Comparison of ENCODE assay signal across 16 cellular contexts in genomic region chr7:503046-503574, GRCh38. TPM values are rescaled to one million over a fixed set of nuclear protein-coding genes. Genes with fewer than 3 reads are reported as not detected.
A peak's percentile ranks its signal among the peaks of the same experiment; 100 is the strongest.
DNase-seq lines count a peak whose midpoint lies in the region; ATAC-seq, FAIRE-seq and TF ChIP-seq lines count a peak whose summit lies in the region.
"Had no signal": no experiment of that assay in that cellular context is flagged by ENCODE, and none has a peak within 500 bp of the region (broad histone marks: within the 10 kb centered on the region; RNA-seq: fewer than 3 reads in every experiment).

No MANE protein-coding gene starts in this region.

- TF ChIP-seq EP300 in HepG2 (IDR thresholded peaks at IDR 0.05; ENCODE audit: low read depth in 2 of 2, low read length in 2 of 2) (no peak), HepG2 (CRISPR knock-in tag; IDR thresholded peaks at IDR 0.05; ENCODE audit: borderline replicate concordance) (no peak)

- no peak overlapping the region for H4K8ac ChIP-seq in IMR-90 (ENCODE audit: low read depth in 2 of 2, low read length in 2 of 2)

- TF ChIP-seq POLR2A in IMR-90 (IDR thresholded peaks at IDR 0.05; ENCODE audit: low read depth, low read length) (no peak), HepG2 (IDR thresholded peaks at IDR 0.05; ENCODE audit: insufficient read depth in 1 of 2, low read depth in 2 of 2, low read length in 2 of 2) (no peak), spleen (IDR thresholded peaks at IDR 0.05) (no peak)

- TF ChIP-seq RAD21 in IMR-90 (IDR thresholded peaks at IDR 0.05; ENCODE audit: low read length): no peak
- no peak for TF ChIP-seq RAD21 in HepG2 (CRISPR knock-in tag; IDR thresholded peaks at IDR 0.05)

- H3K79me2 ChIP-seq in HepG2 (ENCODE audit: insufficient read depth, low read length): no peaks in the 10 kb centered on the region

- H3K4me3 ChIP-seq in IMR-90 (ENCODE audit: insufficient read depth, low read depth, low read length) (no peak overlapping the region), coronary artery (no peak overlapping the region), HepG2 (replicated peaks in 1 of 3; ENCODE audit: insufficient read depth in 1 of 3, low read depth in 2 of 3, low read length in 3 of 3) (peak overlapping the region in 1 of 3 experiments; percentile 54; a peak in 2 of 6 replicates), spleen (no peak overlapping the region)

- H3K27ac ChIP-seq in IMR-90 (ENCODE audit: insufficient read depth, low read length) (no peak overlapping the region), coronary artery (peak overlapping the region; percentile 75 to 86), HepG2 (ENCODE audit: extremely low read length, insufficient read depth, low read length) (no peak overlapping the region), spleen (no peak overlapping the region)
- H3K27ac ChIP-seq: HL-60 had no signal

- H2BK5ac ChIP-seq in IMR-90 (ENCODE audit: low read depth, low read length, poor library complexity, severe bottlenecking): no peak overlapping the region

- H3K27me3 ChIP-seq in IMR-90 (ENCODE audit: control insufficient read depth, insufficient read depth, low read length): no peaks in the 10 kb centered on the region
- H3K27me3 ChIP-seq in HepG2 (ENCODE audit: control insufficient read depth in 1 of 2, insufficient read depth in 2 of 2, low read length in 2 of 2): no peaks in the 10 kb centered on the region
- no peaks in the 10 kb centered on the region for H3K27me3 ChIP-seq in spleen (replicated peaks in 1 of 7)

- H2BK15ac ChIP-seq in IMR-90 (ENCODE audit: low read depth, low read length): no peak overlapping the region

- H3K14ac ChIP-seq in IMR-90 (replicated peaks; ENCODE audit: low read depth, low read length): no peak overlapping the region

- H3K4me3 Mint-ChIP-seq in natural killer cell: no peak overlapping the region

- H3K4me1 ChIP-seq in IMR-90 (ENCODE audit: control insufficient read depth, insufficient read depth, low read length) (no peaks in the 10 kb centered on the region), HepG2 (ENCODE audit: insufficient read depth, low read length) (peaks cover 38% of the 10 kb centered on the region), spleen (no peaks in the 10 kb centered on the region)

- H2AK9ac ChIP-seq in IMR-90 (replicated peaks; ENCODE audit: low read depth, low read length, poor library complexity): peak overlapping the region; percentile 61

- no peak overlapping the region for H2BK120ac ChIP-seq in IMR-90 (ENCODE audit: low read depth, low read length)

- H3K4ac ChIP-seq in IMR-90 (ENCODE audit: low read depth, low read length): no peak overlapping the region

- H3K9ac ChIP-seq in IMR-90 (ENCODE audit: low read depth, low read length) (no peak overlapping the region), HepG2 (ENCODE audit: insufficient read depth, low read depth, low read length) (no peak overlapping the region)

- POLR2A ChIA-PET in IMR-90 (lab: Charles Lee; ENCODE audit: unreplicated experiment) (no interaction called here), HepG2 (lab: Yijun Ruan, JAX) (interaction anchor here (0.6 to 2.0 kb wide), 13 partner anchors 10 to 132 kb away, joined by 3 to 17 read pairs (median 5); partner anchors contain the start of gene PDGFA)

- H3K79me1 ChIP-seq in IMR-90 (ENCODE audit: low read depth in 1 of 2, low read length in 2 of 2): no peaks in the 10 kb centered on the region; a peak in 1 of 4 replicates

- H2AFZ ChIP-seq in IMR-90 (replicated peaks; ENCODE audit: low read length, poor library complexity) (no peak overlapping the region), HepG2 (ENCODE audit: low read length) (no peak overlapping the region)

- in situ Hi-C loops in IMR-90 (cut with MboI; ENCODE audit: low sequenced_read_pairs): no loop called here
- in situ Hi-C loops in HepG2 (cut with HindIII; ENCODE audit: extremely low pct_ligation_motif_present, low pct_unique_long_range_greater_than_20kb): no loop called here

- H2BK20ac ChIP-seq in IMR-90 (ENCODE audit: low read depth, low read length): no peak overlapping the region

- H2AK5ac ChIP-seq in IMR-90 (ENCODE audit: low read depth, low read length): no peak overlapping the region

- no TSS peak for BruUV-seq in IMR-90 (replicated peaks; lab: Mats Ljungman, UMichigan)
- BruUV-seq in HepG2 (replicated peaks; lab: Mats Ljungman, UMichigan): no TSS peak

- dilution Hi-C loops in IMR-90 (cut with HindIII; ENCODE audit: low sequenced_read_pairs, unreplicated experiment): no loop called here

- no peak overlapping the region for H3K23ac ChIP-seq in IMR-90 (ENCODE audit: low read depth, low read length)

- H4K91ac ChIP-seq in IMR-90 (ENCODE audit: insufficient read depth, low read depth, low read length): no peak overlapping the region

- CTCF ChIA-PET in IMR-90 (lab: Yijun Ruan, JAX): no interaction called here
- CTCF ChIA-PET in HepG2 (lab: Yijun Ruan, JAX; ENCODE audit: low intra/inter-chr PET ratio, low total read pairs): no interaction called here

- H3K4me2 ChIP-seq in IMR-90 (ENCODE audit: low read depth, low read length) (no peak overlapping the region), HepG2 (ENCODE audit: low read depth, low read length) (peak overlapping the region; percentile 70)

- H3K9me1 ChIP-seq in IMR-90 (ENCODE audit: insufficient read depth, low read length): no peaks in the 10 kb centered on the region

- no peak for ATAC-seq in IMR-90 (ENCODE audit: low read depth)
- peak; percentile 44 for ATAC-seq in HepG2
- no peak for ATAC-seq in natural killer cell

- H3K18ac ChIP-seq in IMR-90 (ENCODE audit: low read depth, low read length): no peak overlapping the region

- FAIRE-seq in HepG2 (lab: Jason Lieb, UNC): no peak

- H3K36me3 ChIP-seq in IMR-90 (ENCODE audit: control insufficient read depth, insufficient read depth, low read length) (peaks cover 6% of the 10 kb centered on the region), HepG2 (replicated peaks in 1 of 2; ENCODE audit: control insufficient read depth in 1 of 2, insufficient read depth in 2 of 2, low read length in 2 of 2) (no peaks in the 10 kb centered on the region), spleen (peaks cover 0 to 95% (median 11%) of the 10 kb centered on the region in 6 donors)

- no peaks in the 10 kb centered on the region for H3K9me3 Mint-ChIP-seq in natural killer cell

- H3K27ac Mint-ChIP-seq in natural killer cell: no peak overlapping the region

- 100% methylated on average over 2 of the region's 9 CpGs; no CpG with 5 or more reads in 1 of the 2 experiments for WGBS in IMR-90 (ENCODE audit: extremely low coverage in 2 of 2, insufficient read length in 1 of 2), 2 experiments
- WGBS in HepG2 (ENCODE audit: low lambda C conversion rate): 17% methylated on average over 5 of the region's 9 CpGs
- WGBS in spleen, 5 donors: 83 to 96% (median 89%) methylated on average over 5 to 9 of the region's 9 CpGs

- H3K27me3 Mint-ChIP-seq in natural killer cell (ENCODE audit: low read depth in 2 of 2): no peaks in the 10 kb centered on the region

- no peak for TF ChIP-seq CTCF in IMR-90 (conservative IDR thresholded peaks at IDR 0.05; ENCODE audit: low read depth, low read length)
- no peak for TF ChIP-seq CTCF in coronary artery (IDR thresholded peaks at IDR 0.05)
- TF ChIP-seq CTCF in HepG2 (CRISPR knock-in tag; IDR thresholded peaks at IDR 0.05): no peak
- no peak for TF ChIP-seq CTCF in spleen (IDR thresholded peaks at IDR 0.05 in 8 of 11, conservative IDR thresholded peaks at IDR 0.05 in 3 of 11)
- no peak for TF ChIP-seq CTCF in natural killer cell (IDR thresholded peaks at IDR 0.05)

- DNase-seq in IMR-90: no peak
- peak; percentile 69 for DNase-seq in coronary artery (ENCODE audit: low spot score)
- no peak for DNase-seq in HepG2 (ENCODE audit: low spot score)
- DNase-seq in spleen: peak; percentile 50
- DNase-seq in T-helper 9 cell: no peak
- no peak for DNase-seq in natural killer cell
- DNase-seq in COLO829 (ENCODE audit: low spot score): no peak
- DNase-seq in AML-193 (lab: John Stamatoyannopoulos, UW): no peak
- DNase-seq: activated CD8-positive, alpha-beta memory T cell treated with anti-CD3 and anti-CD28 coated beads, Interleukin-2, amount 50 U/mL, for 48 hours; activated naive CD4-positive, alpha-beta T cell treated with anti-CD3 and anti-CD28 coated beads, Interleukin-2, amount 50 U/mL, for 16 hours; DMS79 treated with DMSO at 0.1 percent for 48 hours; hippocampal formation; NCI-H1436 treated with DMSO at 0.1 percent for 48 hours; NCI-H510A treated with DMSO at 0.1 percent for 48 hours; SW 1271 had no signal

- peaks cover 0 to 4% of the 10 kb centered on the region in 2 donors for H3K4me1 Mint-ChIP-seq in natural killer cell

- no peak overlapping the region for H3K56ac ChIP-seq in IMR-90 (ENCODE audit: extremely low read depth, insufficient read depth, low read length)

- H4K5ac ChIP-seq in IMR-90 (ENCODE audit: low read depth, low read length): no peak overlapping the region

- intact Hi-C loops in IMR-90 (cut with micrococcal nuclease) (no loop called here), HepG2 (cut with micrococcal nuclease; ENCODE audit: unreplicated experiment) (loop anchor here (5.0 kb wide), 1 partner anchor 66 kb away; no protein-coding TSS in a partner anchor), spleen (cut with DNase I; ENCODE audit: low total_unique reads) (no loop called here), natural killer cell (cut with micrococcal nuclease) (no loop called here)

- no peaks in the 10 kb centered on the region; the same call in 1 of the 2 replicates for H3K9me3 ChIP-seq in IMR-90 (ENCODE audit: control insufficient read depth, insufficient read depth, low read length)
- no peaks in the 10 kb centered on the region for H3K9me3 ChIP-seq in HepG2 (ENCODE audit: low read length)
- no peaks in the 10 kb centered on the region for H3K9me3 ChIP-seq in spleen

- H4K20me1 ChIP-seq in IMR-90 (ENCODE audit: insufficient read depth, low read length) (no peaks in the 10 kb centered on the region; the same call in 1 of the 2 replicates), HepG2 (ENCODE audit: insufficient read depth, low read length) (peaks cover 5% of the 10 kb centered on the region; the same call in 1 of the 2 replicates)

- no peaks in the 10 kb centered on the region for H3K36me3 Mint-ChIP-seq in natural killer cell

RNA-seq across cellular contexts. Expression of gene PDGFA, which starts 16.5 kb away (rescaled TPM):
- 3.8 and 4.7 TPM in 2 replicates for total RNA-seq in IMR-90 (2012; rRNA removed)
- 3.3 and 4.7 TPM in 2 replicates for polyA plus RNA-seq in IMR-90 (2012; rRNA removed)
- 2.9 and 3.2 TPM in 2 replicates for polyA plus RNA-seq in IMR-90 (2012; cell fraction: cytosol; rRNA removed)
- polyA plus RNA-seq in IMR-90 (2012; cell fraction: nucleus; rRNA removed; ENCODE audit: low replicate concordance): 9.1 and 10.4 TPM in 2 replicates
- 0.80 and 1.5 TPM in 2 replicates for total RNA-seq in HepG2 (2016; rRNA removed; fragmentation: Illumina TruSeq; extraction: Trizol)
- 1.1 and 1.6 TPM in 2 replicates for total RNA-seq in HepG2 (2016; cell fraction: cytosol; rRNA removed; fragmentation: Illumina TruSeq; extraction: Trizol; ENCODE audit: low read depth)
- 1.0 and 1.8 TPM in 2 replicates for total RNA-seq in HepG2 (2016; cell fraction: insoluble cytoplasmic fraction; rRNA removed; fragmentation: Illumina TruSeq; extraction: Trizol)
- 2.6 and 3.0 TPM in 2 replicates for total RNA-seq in HepG2 (2016; cell fraction: membrane; rRNA removed; fragmentation: Illumina TruSeq; extraction: Trizol)
- 1.3 and 1.4 TPM in 2 replicates for total RNA-seq in HepG2 (2016; cell fraction: nucleus; rRNA removed; fragmentation: Illumina TruSeq; extraction: Trizol)
- 2.4 and 3.4 TPM in 2 replicates for polyA plus RNA-seq in HepG2 (2011; rRNA removed)
- polyA plus RNA-seq in HepG2 (2011; cell fraction: cytosol; rRNA removed): 1.2 and 2.1 TPM in 2 replicates
- polyA plus RNA-seq in HepG2 (2011; cell fraction: nucleus; rRNA removed): 2.9 and 5.0 TPM in 2 replicates
- 1.2 and 1.3 TPM in 2 replicates for polyA plus RNA-seq in HepG2 (2012)
- polyA plus RNA-seq in HepG2 (2016; cell fraction: cytosol; fragmentation: Illumina TruSeq; extraction: Trizol; ENCODE audit: low read depth): 0.57 and 0.60 TPM in 2 replicates
- polyA plus RNA-seq in HepG2 (2016; cell fraction: insoluble cytoplasmic fraction; fragmentation: Illumina TruSeq; extraction: Trizol; ENCODE audit: low read depth): 0.93 and 1.1 TPM in 2 replicates
- polyA plus RNA-seq in HepG2 (2016; cell fraction: membrane; fragmentation: Illumina TruSeq; extraction: Trizol; ENCODE audit: low read depth): 1.1 TPM in 2 replicates
- 1.9 TPM in 2 replicates for polyA plus RNA-seq in HepG2 (2016; cell fraction: nucleus; fragmentation: Illumina TruSeq; extraction: Trizol; ENCODE audit: insufficient read depth, low read depth)
- polyA minus RNA-seq in HepG2 (2011; rRNA and poly(A)+ RNA removed; ENCODE audit: low replicate concordance): 14.6 and 20.5 TPM in 2 replicates
- 4.8 and 15.5 TPM in 2 replicates for polyA minus RNA-seq in HepG2 (2011; cell fraction: cytosol; rRNA and poly(A)+ RNA removed)
- polyA minus RNA-seq in HepG2 (2011; cell fraction: nucleus; rRNA and poly(A)+ RNA removed): 2.3 and 2.4 TPM in 2 replicates
- 10 to 100 TPM; 16.1 to 49.5 (median 24.5) TPM for total RNA-seq in spleen
- 10 to 100 TPM in 1 of 3 donors, 1 to 10 TPM in 2; 6.1 to 16.8 (median 9.9) TPM for polyA plus RNA-seq in spleen
- total RNA-seq in natural killer cell: 1 to 10 TPM in 2 of 3 donors, under 1 TPM in 1; 0.86 to 2.0 (median 1.5) TPM

Comparison
In these comparisons a context has a peak if more than half of its experiments do, and no peak if none do; other contexts are left out.
1. DNase-seq: peak in coronary artery (single experiment) and spleen (single experiment); none in IMR-90 (single experiment), HepG2 (single experiment), T-helper 9 cell (single experiment), natural killer cell (single experiment), COLO829 (single experiment) and AML-193 (0 of 2).
2. H3K27ac ChIP-seq: peak in coronary artery (2 of 2); none in IMR-90 (single experiment), HepG2 (single experiment) and spleen (0 of 8).